Comparison of ENCODE assay signal across 11 cellular contexts in genomic region chr1:113141650-113142473, GRCh38.
DNase-seq lines count a peak whose midpoint lies in the region; ATAC-seq and TF ChIP-seq lines count a peak whose summit lies in the region.
"Had no signal": no experiment of that assay in that cellular context is flagged by ENCODE, and none has a peak within 500 bp of the region (broad histone marks: within the 10 kb centered on the region; RNA-seq: fewer than 3 reads in every experiment).

No MANE protein-coding gene starts in this region.

- CTCF ChIA-PET in activated CD4-positive, alpha-beta T cell treated with anti-CD3 and anti-CD28 coated beads, Interleukin-2, amount 10 ng/mL, durations not matched to agents 7 days and 5 days (lab: Charles Lee): interaction anchor here (1.3 to 1.5 kb wide), 2 partner anchors 9 to 38 kb away, joined by 3 read pairs; no protein-coding TSS in a partner anchor

- DNase-seq in activated CD4-positive, alpha-beta T cell treated with anti-CD3 and anti-CD28 coated beads, Interleukin-2, amount 10 ng/mL, durations not matched to agents 7 days and 5 days: no peak
- DNase-seq in activated CD4-positive, alpha-beta T cell treated with anti-CD3 and anti-CD28 coated beads, Interleukin-2, amount 50 U/mL, for 48 hours: no peak
- DNase-seq in RWPE2 (ENCODE audit: low spot score) (no peak), fibroblast of mammary gland (ENCODE audit: low read depth) (peak; percentile 79), stromal cell of bone marrow (ENCODE audit: low read depth) (peak; percentile 30), uterus (no peak), CD14-positive monocyte (ENCODE audit: low spot score) (no peak)

- H3K4me3 ChIP-seq in RWPE2 (ENCODE audit: severe bottlenecking): no peak overlapping the region
- H3K4me3 ChIP-seq in fibroblast of mammary gland (ENCODE audit: control insufficient read depth, low read depth, low read length): no peak overlapping the region
- H3K4me3 ChIP-seq in uterus: no peak overlapping the region
- H3K4me3 ChIP-seq: tibial nerve had no signal

- POLR2A ChIA-PET in activated CD4-positive, alpha-beta T cell treated with anti-CD3 and anti-CD28 coated beads, Interleukin-2, amount 10 ng/mL, durations not matched to agents 7 days and 5 days (lab: Charles Lee): no interaction called here

- H3K36me3 ChIP-seq in RWPE2 (ENCODE audit: low read depth) (no peaks in the 10 kb centered on the region), uterus (no peaks in the 10 kb centered on the region)
- H3K36me3 ChIP-seq: neutrophil, tibial nerve had no signal

- H3K9me3 ChIP-seq in RWPE2 (ENCODE audit: severe bottlenecking): no peaks in the 10 kb centered on the region
- H3K9me3 ChIP-seq in uterus: no peaks in the 10 kb centered on the region
- H3K9me3 ChIP-seq: neutrophil, tibial nerve had no signal

- no peak overlapping the region for H3K27ac ChIP-seq in RWPE2 (ENCODE audit: poor library complexity, severe bottlenecking)
- H3K27ac ChIP-seq in uterus: peak overlapping the region in 1 of 2 donors; percentile 26
- H3K27ac ChIP-seq: neutrophil had no signal

- peaks cover 30% of the 10 kb centered on the region for H3K4me1 Mint-ChIP-seq in activated CD4-positive, alpha-beta T cell treated with anti-CD3 and anti-CD28 coated beads, Interleukin-2, amount 10 ng/mL, durations not matched to agents 7 days and 5 days
- peaks cover 29% of the 10 kb centered on the region for H3K4me1 Mint-ChIP-seq in CD14-positive monocyte

- H3K4me1 ChIP-seq in RWPE2 (ENCODE audit: insufficient read depth, poor library complexity, severe bottlenecking) (peaks cover 8% of the 10 kb centered on the region), uterus (no peaks in the 10 kb centered on the region)

- H3K4me3 Mint-ChIP-seq in activated CD4-positive, alpha-beta T cell treated with anti-CD3 and anti-CD28 coated beads, Interleukin-2, amount 10 ng/mL, durations not matched to agents 7 days and 5 days: no peak overlapping the region
- no peak overlapping the region for H3K4me3 Mint-ChIP-seq in CD14-positive monocyte
- H3K4me3 Mint-ChIP-seq: activated T-helper 1 cell treated with anti-CD3 and anti-CD28 coated beads, Interleukin-12 subunit alpha, Interleukin-12 subunit beta, Interleukin-2, Interleukin-4 antibody, amounts not matched to agents 30 ng/mL and 10 ng/mL and 1 ng/mL, durations not matched to agents 14 hours and 24 hours and 36 hours had no signal

- ATAC-seq in RWPE2 (ENCODE audit: low read depth) (peak; percentile 79), GM18498 (IDR thresholded peaks at IDR 0.05; ENCODE audit: unreplicated experiment) (no peak)

- TF ChIP-seq CTCF in RWPE2 (IDR thresholded peaks at IDR 0.05; ENCODE audit: poor library complexity, severe bottlenecking): no peak
- no peak for TF ChIP-seq CTCF in fibroblast of mammary gland (conservative IDR thresholded peaks at IDR 0.05; ENCODE audit: control insufficient read depth, insufficient read depth, low read depth, low read length)
- TF ChIP-seq CTCF in uterus (IDR thresholded peaks at IDR 0.05): no peak
- no peak for TF ChIP-seq CTCF in CD14-positive monocyte (IDR thresholded peaks at IDR 0.05)

- no peaks in the 10 kb centered on the region for H3K27me3 ChIP-seq in RWPE2 (ENCODE audit: insufficient read depth, poor library complexity, severe bottlenecking)
- no peaks in the 10 kb centered on the region for H3K27me3 ChIP-seq in uterus
- H3K27me3 ChIP-seq: neutrophil, tibial nerve had no signal

- TF ChIP-seq POLR2A in uterus (IDR thresholded peaks at IDR 0.05): no peak

- intact Hi-C loops in uterus (cut with DNase I; ENCODE audit: low total_unique reads): loop anchor here (10.0 kb wide), 1 partner anchor 533 kb away; no protein-coding TSS in a partner anchor
- intact Hi-C loops in CD14-positive monocyte (cut with micrococcal nuclease): loop anchor here (5.0 to 10.0 kb wide), 2 partner anchors 533 to 540 kb away; no protein-coding TSS in a partner anchor

- H3K36me3 Mint-ChIP-seq in activated CD4-positive, alpha-beta T cell treated with anti-CD3 and anti-CD28 coated beads, Interleukin-2, amount 10 ng/mL, durations not matched to agents 7 days and 5 days (ENCODE audit: low read depth): no peaks in the 10 kb centered on the region
- no peaks in the 10 kb centered on the region for H3K36me3 Mint-ChIP-seq in CD14-positive monocyte

- H3K27me3 Mint-ChIP-seq in activated CD4-positive, alpha-beta T cell treated with anti-CD3 and anti-CD28 coated beads, Interleukin-2, amount 10 ng/mL, durations not matched to agents 7 days and 5 days: no peaks in the 10 kb centered on the region
- peaks cover 0 to 3% (median 2%) of the 10 kb centered on the region in 3 donors for H3K27me3 Mint-ChIP-seq in CD14-positive monocyte (ENCODE audit: low read depth in 3 of 3)

- peak overlapping the region; percentile 9 for H3K27ac Mint-ChIP-seq in activated CD4-positive, alpha-beta T cell treated with anti-CD3 and anti-CD28 coated beads, Interleukin-2, amount 10 ng/mL, durations not matched to agents 7 days and 5 days
- H3K27ac Mint-ChIP-seq in CD14-positive monocyte: peak overlapping the region in 1 of 7 donors; percentile 69
- H3K27ac Mint-ChIP-seq: activated T-helper 1 cell treated with anti-CD3 and anti-CD28 coated beads, Interleukin-12 subunit alpha, Interleukin-12 subunit beta, Interleukin-2, Interleukin-4 antibody, amounts not matched to agents 30 ng/mL and 10 ng/mL and 1 ng/mL, durations not matched to agents 14 hours and 24 hours and 36 hours had no signal

- no peaks in the 10 kb centered on the region for H3K9me3 Mint-ChIP-seq in activated CD4-positive, alpha-beta T cell treated with anti-CD3 and anti-CD28 coated beads, Interleukin-2, amount 10 ng/mL, durations not matched to agents 7 days and 5 days
- no peaks in the 10 kb centered on the region for H3K9me3 Mint-ChIP-seq in CD14-positive monocyte
- H3K9me3 Mint-ChIP-seq: activated T-helper 1 cell treated with anti-CD3 and anti-CD28 coated beads, Interleukin-12 subunit alpha, Interleukin-12 subunit beta, Interleukin-2, Interleukin-4 antibody, amounts not matched to agents 30 ng/mL and 10 ng/mL and 1 ng/mL, durations not matched to agents 14 hours and 24 hours and 36 hours had no signal

Comparison
In these comparisons a context has a peak if more than half of its experiments do, and no peak if none do; other contexts are left out.
1. DNase-seq: peak in fibroblast of mammary gland (single experiment) and stromal cell of bone marrow (single experiment); none in activated CD4-positive, alpha-beta T cell treated with anti-CD3 and anti-CD28 coated beads, Interleukin-2, amount 10 ng/mL, durations not matched to agents 7 days and 5 days (single experiment), activated CD4-positive, alpha-beta T cell treated with anti-CD3 and anti-CD28 coated beads, Interleukin-2, amount 50 U/mL, for 48 hours (0 of 2), RWPE2 (single experiment), uterus (0 of 2) and CD14-positive monocyte (single experiment).